Comparison of ENCODE assay signal across 29 cellular contexts in the genomic region with DNA sequence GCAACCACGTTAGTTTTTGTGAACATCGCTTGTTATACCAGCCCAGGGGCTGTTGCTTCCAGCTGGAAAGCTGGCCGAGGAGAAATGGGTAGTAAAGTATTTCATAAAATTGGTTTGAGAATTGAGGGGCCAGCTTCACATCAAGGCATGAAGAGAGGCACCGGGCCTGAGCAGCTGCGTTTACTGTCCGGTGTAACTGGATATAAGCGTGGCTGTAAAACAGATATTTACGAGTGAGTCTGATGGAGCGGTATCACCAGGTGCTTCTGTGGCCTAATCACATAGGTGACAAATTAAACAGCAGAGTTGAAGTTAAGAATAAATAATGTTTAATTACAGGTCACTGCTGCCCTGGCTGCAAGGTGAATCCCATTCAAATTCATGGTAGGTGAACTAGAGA.
"Had no signal": no experiment of that assay in that cellular context is flagged by ENCODE, and none has a peak within 500 bp of the region (broad histone marks: within the 10 kb centered on the region; RNA-seq: fewer than 3 reads in every experiment).

No MANE protein-coding gene starts in this region.

- DNase-seq: Kasumi-1, KG1, MG63, NCI-H1048, NCI-H1092 treated with DMSO at 0.1 percent for 48 hours, NCI-H1105 treated with DMSO at 0.1 percent for 48 hours, NCI-H1436, NCI-H146, NCI-H1694, NCI-H187, NCI-H1930, NCI-H2029 treated with DMSO at 0.1 percent for 48 hours, NCI-H2081 treated with DMSO at 0.1 percent for 48 hours, NCI-H2107, NCI-H2171, NCI-H226, NCI-H446 treated with DMSO at 0.1 percent for 48 hours, NCI-H510A, NCI-H524, NCI-H774, PC-9, Right ventricle myocardium superior, SHP77 treated with DMSO at 0.1 percent for 48 hours, SK-N-SH, SW 1271 had no signal

- H3K27me3 ChIP-seq: MG63, SJSA1 had no signal

- H3K36me3 ChIP-seq: MG63, SJSA1 had no signal

- H3K4me3 ChIP-seq: K562, MG63, PC-9, SJSA1 had no signal

- H3K27ac ChIP-seq: PC-9, RWPE1, SJSA1 had no signal

- H3K9me3 ChIP-seq: SK-N-SH had no signal

- ATAC-seq: K562, Panc1 had no signal
